ENCODE assay signal across 16 cellular contexts in genomic region chr11:11691296-11692141, GRCh38.
DNase-seq lines count a peak whose midpoint lies in the region; ATAC-seq, FAIRE-seq and TF ChIP-seq lines count a peak whose summit lies in the region.
"Had no signal": no experiment of that assay in that cellular context is flagged by ENCODE, and none has a peak within 500 bp of the region (broad histone marks: within the 10 kb centered on the region; RNA-seq: fewer than 3 reads in every experiment).

No MANE protein-coding gene starts in this region.

- FAIRE-seq in GM19239 (lab: Jason Lieb, UNC) (no peak), pancreas (lab: Jason Lieb, UNC) (no peak)
- FAIRE-seq: islet of Langerhans, K562 had no signal

- ATAC-seq in GM21390 (IDR thresholded peaks at IDR 0.05; ENCODE audit: unreplicated experiment) (no peak), pancreas (no peak), HG03342 (IDR thresholded peaks at IDR 0.05; ENCODE audit: unreplicated experiment) (no peak)
- ATAC-seq: K562, sciatic nerve had no signal

- H3K4me1 ChIP-seq in pancreas = no peaks in the 10 kb centered on the region
- H3K4me1 ChIP-seq: vagina had no signal

- no peak overlapping the region for H3K4me3 ChIP-seq in pancreas
- H3K4me3 ChIP-seq: K562, vagina had no signal

- intact Hi-C loops in pancreas (cut with DNase I) = no loop called here

- H3K27ac ChIP-seq in VCaP (peak overlapping the region; percentile 27), pancreas (no peak overlapping the region)
- H3K27ac ChIP-seq: vagina had no signal

- H3K27me3 ChIP-seq in pancreas = no peaks in the 10 kb centered on the region
- H3K27me3 ChIP-seq: vagina had no signal

- H3K36me3 ChIP-seq in pancreas = no peaks in the 10 kb centered on the region
- H3K36me3 ChIP-seq: vagina had no signal

- DNase-seq in DMS53 treated with DMSO at 0.1 percent for 48 hours (lab: John Stamatoyannopoulos, UW; ENCODE audit: unreplicated experiment) (peak; percentile 84), NCI-H146 (lab: John Stamatoyannopoulos, UW) (peak; percentile 91), mucosa of gallbladder (ENCODE audit: low spot score) (peak; percentile 45), GM19239 (ENCODE audit: insufficient read length, low spot score) (no peak), pancreas (no peak)
- DNase-seq: activated CD4-positive, alpha-beta T cell treated with anti-CD3 and anti-CD28 coated beads, Interleukin-2, amount 50 U/mL, for 48 hours; aorta; NCI-H446; stimulated activated naive CD4-positive, alpha-beta T cell treated with Interleukin-2 at 50 U/mL for 16 hours had no signal

- 59 to 61% methylated on average over 13 of the region's 13 CpGs for WGBS in pancreas, 2 donors

- TF ChIP-seq CTCF in VCaP (conservative IDR thresholded peaks at IDR 0.05) (no peak), pancreas (IDR thresholded peaks at IDR 0.05) (no peak)

- no peaks in the 10 kb centered on the region for H3K9me3 ChIP-seq in pancreas
- H3K9me3 ChIP-seq: vagina had no signal

Comparison
In these comparisons a context has a peak if more than half of its experiments do, and no peak if none do; other contexts are left out.
1. DNase-seq: peak in DMS53 treated with DMSO at 0.1 percent for 48 hours (single experiment), NCI-H146 (single experiment) and mucosa of gallbladder (single experiment); none in GM19239 (single experiment) and pancreas (0 of 6).